ENCODE assay signal across 13 cellular contexts in the genomic region with DNA sequence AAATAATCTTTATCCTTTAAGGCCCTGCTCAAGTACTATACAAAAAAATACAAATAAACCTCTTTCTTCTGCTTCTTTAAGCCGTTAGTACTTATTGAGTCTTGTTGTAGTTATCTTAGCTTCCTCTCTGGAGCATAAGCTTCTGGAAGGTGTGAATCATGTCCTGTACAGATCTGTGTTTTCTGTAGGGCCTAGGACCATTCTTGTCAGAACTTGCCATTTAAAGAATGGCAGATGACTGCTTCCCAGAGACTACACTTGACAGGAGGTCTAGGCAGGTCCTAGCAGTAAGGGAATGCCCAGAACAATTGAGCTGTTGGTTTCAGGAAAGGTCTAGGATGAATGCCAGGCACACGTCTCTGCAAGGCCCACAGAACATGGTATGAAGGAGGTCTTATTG. TPM values are rescaled to one million over a fixed set of nuclear protein-coding genes. Genes with fewer than 3 reads are reported as not detected.
DNase-seq lines count a peak whose midpoint lies in the region; ATAC-seq and TF ChIP-seq lines count a peak whose summit lies in the region.
"Had no signal": no experiment of that assay in that cellular context is flagged by ENCODE, and none has a peak within 500 bp of the region (broad histone marks: within the 10 kb centered on the region; RNA-seq: fewer than 3 reads in every experiment).

No MANE protein-coding gene starts in this region.

- H3K4me3 ChIP-seq in endodermal cell (ENCODE audit: low read length): no peak overlapping the region
- H3K4me3 ChIP-seq: upper lobe of right lung had no signal

- peaks cover 92% of the 10 kb centered on the region for H3K4me1 Mint-ChIP-seq in activated T-cell treated with anti-CD3 and anti-CD28 coated beads, Interleukin-2, amount 50 U/mL, for 72 hours (ENCODE audit: low read depth)
- peaks cover 58% of the 10 kb centered on the region for H3K4me1 Mint-ChIP-seq in endodermal cell
- H3K4me1 Mint-ChIP-seq in stimulated activated effector memory CD8-positive, alpha-beta T cell treated with anti-CD3 and anti-CD28 coated beads, Interleukin-12 subunit alpha, Interleukin-12 subunit beta, amount 100 ng/mL, for 72 hours: peaks cover 80% of the 10 kb centered on the region
- H3K4me1 Mint-ChIP-seq in chondrocyte (ENCODE audit: low read depth): peaks cover 68% of the 10 kb centered on the region

- WGBS in endodermal cell (ENCODE audit: insufficient coverage in 1 of 2, insufficient read length in 1 of 2), 2 experiments: 98 to 100% methylated on average over 1 to 2 of the region's 2 CpGs

- H3K27ac Mint-ChIP-seq in activated T-cell treated with anti-CD3 and anti-CD28 coated beads, Interleukin-2, amount 50 U/mL, for 72 hours: peak overlapping the region; percentile 99
- H3K27ac Mint-ChIP-seq in endodermal cell (peak overlapping the region; percentile 49), chondrocyte (ENCODE audit: unreplicated experiment) (no peak overlapping the region)
- peak overlapping the region; percentile 95 for H3K27ac Mint-ChIP-seq in stimulated activated effector memory CD8-positive, alpha-beta T cell treated with anti-CD3 and anti-CD28 coated beads, Interleukin-12 subunit alpha, Interleukin-12 subunit beta, amount 100 ng/mL, for 72 hours

- H3K4me1 ChIP-seq in endodermal cell (ENCODE audit: control insufficient read depth, insufficient read depth, low read length): peaks cover 8% of the 10 kb centered on the region

- no peaks in the 10 kb centered on the region for H3K27me3 Mint-ChIP-seq in activated T-cell treated with anti-CD3 and anti-CD28 coated beads, Interleukin-2, amount 50 U/mL, for 72 hours (ENCODE audit: low read depth)
- H3K27me3 Mint-ChIP-seq in endodermal cell (ENCODE audit: insufficient read depth): no peaks in the 10 kb centered on the region
- H3K27me3 Mint-ChIP-seq in chondrocyte (ENCODE audit: low read depth): no peaks in the 10 kb centered on the region

- no peak overlapping the region for H3K9ac ChIP-seq in endodermal cell (ENCODE audit: extremely low read depth, low read length, poor library complexity, severe bottlenecking)

- H3K36me3 Mint-ChIP-seq in activated T-cell treated with anti-CD3 and anti-CD28 coated beads, Interleukin-2, amount 50 U/mL, for 72 hours (ENCODE audit: insufficient read depth in 2 of 2): no peaks in the 10 kb centered on the region
- peaks cover 4% of the 10 kb centered on the region for H3K36me3 Mint-ChIP-seq in endodermal cell (ENCODE audit: low read depth)
- peaks cover 21% of the 10 kb centered on the region for H3K36me3 Mint-ChIP-seq in stimulated activated effector memory CD8-positive, alpha-beta T cell treated with anti-CD3 and anti-CD28 coated beads, Interleukin-12 subunit alpha, Interleukin-12 subunit beta, amount 100 ng/mL, for 72 hours
- H3K36me3 Mint-ChIP-seq in chondrocyte (ENCODE audit: low read depth): no peaks in the 10 kb centered on the region

- no peak for DNase-seq in activated T-cell treated with anti-CD3 and anti-CD28 coated beads, Interleukin-2, amount 50 U/mL, for 72 hours
- no peak for DNase-seq in activated T-cell treated with anti-CD3 and anti-CD28 coated beads, Interleukin-2, amount 50 U/mL, for 48 hours
- peak; percentile 5 for DNase-seq in UCSD-AML1 (lab: John Stamatoyannopoulos, UW; ENCODE audit: unreplicated experiment)
- DNase-seq in endodermal cell: no peak
- DNase-seq in stimulated activated effector memory CD8-positive, alpha-beta T cell treated with anti-CD3 and anti-CD28 coated beads, Interleukin-12 subunit alpha, Interleukin-12 subunit beta, amount 100 ng/mL, for 72 hours (ENCODE audit: low spot score in 2 of 2): no peak
- no peak for DNase-seq in chondrocyte (ENCODE audit: low spot score)
- no peak for DNase-seq in middle frontal gyrus (ENCODE audit: extremely low spot score, low spot score)
- no peak for DNase-seq in pons (ENCODE audit: low spot score)
- DNase-seq: caudate nucleus, KBM-7, NCI-H2081 treated with DMSO at 0.1 percent for 48 hours, SW 1271, upper lobe of right lung had no signal

- no peak overlapping the region for H3K27ac ChIP-seq in endodermal cell (ENCODE audit: low read depth, low read length)
- H3K27ac ChIP-seq: upper lobe of right lung had no signal

- no peaks in the 10 kb centered on the region for H3K36me3 ChIP-seq in endodermal cell (ENCODE audit: control insufficient read depth, insufficient read depth, low read length)
- H3K36me3 ChIP-seq: upper lobe of right lung had no signal

- ATAC-seq in activated T-cell treated with anti-CD3 and anti-CD28 coated beads, Interleukin-2, amount 50 U/mL, for 72 hours (replicated peaks in 1 of 2): peak; percentile 53 to 57
- peak; percentile 58 for ATAC-seq in stimulated activated effector memory CD8-positive, alpha-beta T cell treated with anti-CD3 and anti-CD28 coated beads, Interleukin-12 subunit alpha, Interleukin-12 subunit beta, amount 100 ng/mL, for 72 hours
- ATAC-seq: upper lobe of right lung had no signal

- no peaks in the 10 kb centered on the region for H3K9me3 ChIP-seq in endodermal cell (ENCODE audit: control insufficient read depth, low read length)
- H3K9me3 ChIP-seq: upper lobe of right lung had no signal

- no peaks in the 10 kb centered on the region for H3K9me3 Mint-ChIP-seq in activated T-cell treated with anti-CD3 and anti-CD28 coated beads, Interleukin-2, amount 50 U/mL, for 72 hours
- H3K9me3 Mint-ChIP-seq in endodermal cell (no peaks in the 10 kb centered on the region), chondrocyte (ENCODE audit: low read depth) (no peaks in the 10 kb centered on the region)
- H3K9me3 Mint-ChIP-seq in stimulated activated effector memory CD8-positive, alpha-beta T cell treated with anti-CD3 and anti-CD28 coated beads, Interleukin-12 subunit alpha, Interleukin-12 subunit beta, amount 100 ng/mL, for 72 hours: no peaks in the 10 kb centered on the region

- no peaks in the 10 kb centered on the region for H3K27me3 ChIP-seq in endodermal cell (ENCODE audit: control insufficient read depth, insufficient read depth, low read length, poor library complexity, severe bottlenecking)
- H3K27me3 ChIP-seq: upper lobe of right lung had no signal

- no peak for TF ChIP-seq CTCF in endodermal cell (conservative IDR thresholded peaks at IDR 0.05)
- no peak for TF ChIP-seq CTCF in chondrocyte (IDR thresholded peaks at IDR 0.05)

- H3K4me3 Mint-ChIP-seq in activated T-cell treated with anti-CD3 and anti-CD28 coated beads, Interleukin-2, amount 50 U/mL, for 72 hours: peak overlapping the region; percentile 66 to 89
- no peak overlapping the region for H3K4me3 Mint-ChIP-seq in endodermal cell
- peak overlapping the region; percentile 72 for H3K4me3 Mint-ChIP-seq in stimulated activated effector memory CD8-positive, alpha-beta T cell treated with anti-CD3 and anti-CD28 coated beads, Interleukin-12 subunit alpha, Interleukin-12 subunit beta, amount 100 ng/mL, for 72 hours
- no peak overlapping the region for H3K4me3 Mint-ChIP-seq in chondrocyte (ENCODE audit: unreplicated experiment)

RNA-seq across cellular contexts. Expression of gene NEK7, which starts 12.9 kb away (rescaled TPM):
- total RNA-seq in activated T-cell treated with anti-CD3 and anti-CD28 coated beads, Interleukin-2, amount 50 U/mL, for 72 hours: 10 to 100 TPM; 55.9 to 64.9 TPM
- total RNA-seq in endodermal cell (10 to 100 TPM; 24.2 to 26.8 TPM), chondrocyte (58.3 to 73.0 TPM (median 62.7 TPM) in 3 replicates)
- polyA plus RNA-seq in endodermal cell (2013, experiment 1 of 2): 21.3 TPM
- 23.9 TPM for polyA plus RNA-seq in endodermal cell (2013, experiment 2 of 2)

Comparison
In these comparisons a context has a peak if more than half of its experiments do, and no peak if none do; other contexts are left out.
1. H3K4me3 Mint-ChIP-seq: peak in activated T-cell treated with anti-CD3 and anti-CD28 coated beads, Interleukin-2, amount 50 U/mL, for 72 hours (2 of 2) and stimulated activated effector memory CD8-positive, alpha-beta T cell treated with anti-CD3 and anti-CD28 coated beads, Interleukin-12 subunit alpha, Interleukin-12 subunit beta, amount 100 ng/mL, for 72 hours (single experiment); none in endodermal cell (single experiment) and chondrocyte (single experiment).